11 cellular contexts compared by ENCODE assay signal in genomic region chr2:28413896-28414290, GRCh38. TPM values are rescaled to one million over a fixed set of nuclear protein-coding genes. Genes with fewer than 3 reads are reported as not detected.
DNase-seq lines count a peak whose midpoint lies in the region; ATAC-seq and TF ChIP-seq lines count a peak whose summit lies in the region.
"Had no signal": no experiment of that assay in that cellular context is flagged by ENCODE, and none has a peak within 500 bp of the region (broad histone marks: within the 10 kb centered on the region; RNA-seq: fewer than 3 reads in every experiment).

No MANE protein-coding gene starts in this region.

- POLR2A ChIA-PET in CD4-positive, alpha-beta T cell (lab: Charles Lee), result interaction anchor here (1.5 kb wide), 1 partner anchor 10 kb away, joined by 4 read pairs; no protein-coding TSS in a partner anchor

- TF ChIP-seq POLR2A in breast epithelium (IDR thresholded peaks at IDR 0.05) (no peak), tibial nerve (IDR thresholded peaks at IDR 0.05) (no peak)

- H3K36me3 ChIP-seq in H7 (replicated peaks; ENCODE audit: control insufficient read depth, insufficient read depth, low read length) (no peaks in the 10 kb centered on the region; the same call in 1 of the 2 replicates), breast epithelium (peaks cover 22% of the 10 kb centered on the region), MG63 (peaks cover 88% of the 10 kb centered on the region), tibial nerve (peaks cover 9 to 88% (median 18%) of the 10 kb centered on the region in 3 donors)

- intact Hi-C loops in CD4-positive, alpha-beta T cell (cut with DNase I, micrococcal nuclease), result no loop called here
- intact Hi-C loops in breast epithelium (cut with DNase I; ENCODE audit: low total_unique reads), result no loop called here
- intact Hi-C loops in natural killer cell (cut with micrococcal nuclease), result no loop called here

- H3K9me3 ChIP-seq in CD4-positive, alpha-beta T cell (ENCODE audit: control insufficient read depth, low read length), result no peaks in the 10 kb centered on the region
- no peaks in the 10 kb centered on the region for H3K9me3 ChIP-seq in breast epithelium
- H3K9me3 ChIP-seq in MG63, result no peaks in the 10 kb centered on the region
- no peaks in the 10 kb centered on the region for H3K9me3 ChIP-seq in tibial nerve

- H3K4me3 ChIP-seq in H7 (ENCODE audit: insufficient read depth, low read depth, low read length), result no peak overlapping the region
- H3K4me3 ChIP-seq in breast epithelium, result no peak overlapping the region
- H3K4me3 ChIP-seq in MG63, result no peak overlapping the region
- no peak overlapping the region for H3K4me3 ChIP-seq in tibial nerve

- no peaks in the 10 kb centered on the region for H3K27me3 ChIP-seq in CD4-positive, alpha-beta T cell (ENCODE audit: control insufficient read depth, insufficient read depth, low read length)
- no peaks in the 10 kb centered on the region for H3K27me3 ChIP-seq in H7 (ENCODE audit: control insufficient read depth, insufficient read depth, low read length)
- H3K27me3 ChIP-seq in breast epithelium, result no peaks in the 10 kb centered on the region
- no peaks in the 10 kb centered on the region for H3K27me3 ChIP-seq in MG63
- no peaks in the 10 kb centered on the region for H3K27me3 ChIP-seq in tibial nerve

- ATAC-seq in CD4-positive, alpha-beta T cell (ENCODE audit: poor library complexity), result no peak
- ATAC-seq in natural killer cell (no peak), HG03135 (IDR thresholded peaks at IDR 0.05; ENCODE audit: unreplicated experiment) (no peak)

- H3K27ac ChIP-seq in CD4-positive, alpha-beta T cell (ENCODE audit: low read depth, low read length), result no peak overlapping the region
- H3K27ac ChIP-seq in breast epithelium (peak overlapping the region; percentile 19 to 61), tibial nerve (peak overlapping the region in 1 of 4 donors; percentile 9)

- no peak for DNase-seq in CD4-positive, alpha-beta T cell
- DNase-seq in H7 (peak; percentile 72), breast epithelium (ENCODE audit: low spot score in 2 of 2) (no peak), natural killer cell (no peak), RKO (ENCODE audit: low spot score) (no peak), MG63 (no peak), tibial nerve (ENCODE audit: low spot score in 2 of 2) (no peak)
- DNase-seq: HCEC 1CT, NCI-H1436 treated with DMSO at 0.1 percent for 48 hours, T-helper 1 cell had no signal

- H3K4me3 Mint-ChIP-seq in CD4-positive, alpha-beta T cell, result peak overlapping the region; percentile 38
- H3K4me3 Mint-ChIP-seq in natural killer cell, result peak overlapping the region; percentile 80

- no peak for TF ChIP-seq CTCF in CD4-positive, alpha-beta T cell (IDR thresholded peaks at IDR 0.05)
- TF ChIP-seq CTCF in breast epithelium (IDR thresholded peaks at IDR 0.05) (no peak), natural killer cell (IDR thresholded peaks at IDR 0.05) (no peak), tibial nerve (IDR thresholded peaks at IDR 0.05) (no peak)

- H3K27me3 Mint-ChIP-seq in CD4-positive, alpha-beta T cell, result no peaks in the 10 kb centered on the region
- H3K27me3 Mint-ChIP-seq in natural killer cell (ENCODE audit: low read depth in 2 of 2), result no peaks in the 10 kb centered on the region

- 56 to 69% methylated on average over 7 of the region's 7 CpGs for WGBS in tibial nerve, 2 donors

- no peaks in the 10 kb centered on the region for H3K36me3 Mint-ChIP-seq in CD4-positive, alpha-beta T cell (ENCODE audit: low read depth)
- peaks cover 22% of the 10 kb centered on the region for H3K36me3 Mint-ChIP-seq in natural killer cell

- CTCF ChIA-PET in CD4-positive, alpha-beta T cell (lab: Charles Lee), result interaction anchor here (0.6 kb wide), 1 partner anchor 141 kb away, joined by 3 read pairs; no protein-coding TSS in a partner anchor

- H3K4me1 ChIP-seq in breast epithelium (peaks cover 0 to 19% of the 10 kb centered on the region in 2 donors), tibial nerve (peaks cover 0 to 42% (median 10%) of the 10 kb centered on the region in 4 donors)

- peak overlapping the region; percentile 68 for H3K27ac Mint-ChIP-seq in CD4-positive, alpha-beta T cell
- H3K27ac Mint-ChIP-seq in natural killer cell, result peak overlapping the region; percentile 96 to 100

- no peak for TF ChIP-seq EP300 in tibial nerve (IDR thresholded peaks at IDR 0.05)

- peaks cover 33% of the 10 kb centered on the region for H3K4me1 Mint-ChIP-seq in CD4-positive, alpha-beta T cell (ENCODE audit: low read depth)
- H3K4me1 Mint-ChIP-seq in natural killer cell, result peaks cover 84 to 86% of the 10 kb centered on the region in 2 donors

- no peaks in the 10 kb centered on the region for H3K9me3 Mint-ChIP-seq in CD4-positive, alpha-beta T cell
- H3K9me3 Mint-ChIP-seq in natural killer cell, result no peaks in the 10 kb centered on the region

RNA-seq across cellular contexts. Expression of gene FOSL2, which starts 21.2 kb away (rescaled TPM):
- total RNA-seq in CD4-positive, alpha-beta T cell, result 100 to 1,000 TPM; 152 to 155 TPM
- 3.5 and 4.1 TPM in 2 replicates for total RNA-seq in H7 (2014; rRNA removed; shearing (Covaris generic))
- total RNA-seq in breast epithelium (100 to 1,000 TPM; 106 to 116 (median 116) TPM), natural killer cell (100 to 1,000 TPM; 414 to 531 (median 455) TPM), tibial nerve (100 to 1,000 TPM; 141 to 207 (median 190) TPM)
- total RNA-seq in MG63 (2014; rRNA removed; shearing (Covaris generic); ENCODE audit: low replicate concordance), result 32.7 and 46.9 TPM in 2 replicates
